Comparison of ENCODE assay signal across 1 cellular context in genomic region chr6:129732542-129732941, GRCh38.
TF ChIP-seq lines count a peak whose summit lies in the region.

No MANE protein-coding gene starts in this region.

TF ChIP-seq in endothelial cell of umbilical vein, 7 proteins besides CTCF, POLR2A, EP300 and RAD21 (continued from another document):
- TF ChIP-seq MYC (IDR thresholded peaks at IDR 0.05; ENCODE audit: low read depth, low read length) = no peak
- no peak for TF ChIP-seq GATA2 (IDR thresholded peaks at IDR 0.05; ENCODE audit: insufficient read depth, insufficient read length, low read depth, low read length)
- TF ChIP-seq FOS (IDR thresholded peaks at IDR 0.05; ENCODE audit: borderline replicate concordance, insufficient read depth, low read length) = no peak
